18 cellular contexts compared by ENCODE assay signal in the genomic region with DNA sequence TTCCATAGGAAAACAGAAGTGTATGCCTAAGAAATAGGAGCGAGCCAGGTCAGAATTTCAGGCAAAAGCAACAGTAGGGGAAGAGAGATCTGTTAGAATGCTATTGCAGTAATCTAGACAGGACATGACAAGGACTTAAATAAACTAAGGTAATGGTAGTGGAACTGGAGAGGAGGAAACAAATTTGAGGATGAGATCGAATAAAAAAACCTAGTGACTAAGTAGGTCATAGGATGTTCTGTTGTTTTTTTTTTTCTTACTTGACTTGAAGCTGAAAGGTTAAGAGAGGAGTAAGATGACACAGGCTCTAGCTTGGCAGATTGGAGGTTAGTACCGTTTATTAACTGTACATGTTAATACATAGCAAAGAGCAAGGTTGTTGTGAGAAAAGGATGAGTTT.
"Had no signal": no experiment of that assay in that cellular context is flagged by ENCODE, and none has a peak within 500 bp of the region (broad histone marks: within the 10 kb centered on the region; RNA-seq: fewer than 3 reads in every experiment).

No MANE protein-coding gene starts in this region.

- H3K27ac Mint-ChIP-seq: activated CD8-positive, alpha-beta T cell treated with anti-CD3 and anti-CD28 coated beads for 36 hours; activated naive CD4-positive, alpha-beta T cell treated with anti-CD3 and anti-CD28 coated beads for 36 hours; activated T-cell treated with anti-CD3 and anti-CD28 coated beads, Interleukin-2, amount 50 U/mL, for 24 hours; memory B cell; neural progenitor cell; progenitor cell of endocrine pancreas; type B pancreatic cell had no signal

- H3K27me3 ChIP-seq: neural progenitor cell, stomach, testis had no signal

- H3K27ac ChIP-seq: epithelial cell of prostate, neural progenitor cell, stomach, testis had no signal

- H3K27me3 Mint-ChIP-seq: activated CD8-positive, alpha-beta T cell treated with anti-CD3 and anti-CD28 coated beads for 36 hours; activated T-cell treated with anti-CD3 and anti-CD28 coated beads, Interleukin-2, amount 50 U/mL, for 24 hours; memory B cell; progenitor cell of endocrine pancreas; type B pancreatic cell had no signal

- H3K4me1 ChIP-seq: neural progenitor cell, testis had no signal

- H3K4me3 Mint-ChIP-seq: activated CD8-positive, alpha-beta T cell treated with anti-CD3 and anti-CD28 coated beads for 36 hours; activated naive CD4-positive, alpha-beta T cell treated with anti-CD3 and anti-CD28 coated beads for 36 hours; activated T-cell treated with anti-CD3 and anti-CD28 coated beads, Interleukin-2, amount 50 U/mL, for 24 hours; memory B cell; neural progenitor cell; type B pancreatic cell had no signal

- DNase-seq: activated CD8-positive, alpha-beta T cell treated with anti-CD3 and anti-CD28 coated beads for 36 hours; activated naive CD4-positive, alpha-beta T cell treated with anti-CD3 and anti-CD28 coated beads for 36 hours; activated T-cell treated with anti-CD3 and anti-CD28 coated beads, Interleukin-2, amount 50 U/mL, for 24 hours; head of caudate nucleus; left ventricle myocardium superior; right cardiac atrium; small intestine; stimulated activated CD4-positive, alpha-beta T cell treated with anti-CD3 and anti-CD28 coated beads, Interleukin-4, amount 100 ng/mL, for 1 hour; stomach; testis had no signal

- ATAC-seq: activated CD8-positive, alpha-beta T cell treated with anti-CD3 and anti-CD28 coated beads for 36 hours; left ventricle myocardium superior; right cardiac atrium had no signal

- FAIRE-seq: astrocyte, bronchial epithelial cell, frontal cortex, small intestine had no signal

- H3K9me3 ChIP-seq: stomach, testis had no signal

- H3K4me3 ChIP-seq: neural progenitor cell, stomach, testis had no signal

- H3K4me1 Mint-ChIP-seq: memory B cell, neural progenitor cell had no signal

- H3K9me3 Mint-ChIP-seq: activated CD8-positive, alpha-beta T cell treated with anti-CD3 and anti-CD28 coated beads for 36 hours; activated naive CD4-positive, alpha-beta T cell treated with anti-CD3 and anti-CD28 coated beads for 36 hours; activated T-cell treated with anti-CD3 and anti-CD28 coated beads, Interleukin-2, amount 50 U/mL, for 24 hours; memory B cell; neural progenitor cell; type B pancreatic cell had no signal
